13 cellular contexts compared by ENCODE assay signal in genomic region chr19:38696733-38697055, GRCh38. TPM values are rescaled to one million over a fixed set of nuclear protein-coding genes. Genes with fewer than 3 reads are reported as not detected.
A peak's percentile ranks its signal among the peaks of the same experiment; 100 is the strongest.
DNase-seq lines count a peak whose midpoint lies in the region; FAIRE-seq and TF ChIP-seq lines count a peak whose summit lies in the region.
"Had no signal": no experiment of that assay in that cellular context is flagged by ENCODE, and none has a peak within 500 bp of the region (broad histone marks: within the 10 kb centered on the region; RNA-seq: fewer than 3 reads in every experiment).

No MANE protein-coding gene starts in this region.

- FAIRE-seq in GM12891 (lab: Jason Lieb, UNC), result no peak
- FAIRE-seq: A204.1, GM12892 had no signal

- H3K4me1 ChIP-seq in duodenal mucosa (ENCODE audit: control insufficient read depth in 1 of 2, insufficient read depth in 2 of 2, low read length in 2 of 2), result peaks cover 97% of the 10 kb centered on the region in 2 donors
- peaks cover 25 to 66% of the 10 kb centered on the region in 2 experiments; a peak in 3 of 4 replicates for H3K4me1 ChIP-seq in SK-N-SH (ENCODE audit: control insufficient read depth in 1 of 2, insufficient read depth in 2 of 2, low read depth in 1 of 2, low read length in 1 of 2)

- CTCF ChIA-PET in activated CD4-positive, alpha-beta memory T cell treated with anti-CD3 and anti-CD28 coated beads, Interleukin-2, amount 10 ng/mL, durations not matched to agents 7 days and 5 days (lab: Charles Lee), result interaction anchor here (1.5 kb wide), 1 partner anchor 55 kb away, joined by 3 read pairs; no protein-coding TSS in a partner anchor
- CTCF ChIA-PET in activated CD4-positive, alpha-beta memory T cell treated with anti-CD3 and anti-CD28 coated beads for 36 hours (lab: Charles Lee), result no interaction called here
- CTCF ChIA-PET in SK-N-SH (lab: Yijun Ruan, JAX), result interaction anchor here (0.6 kb wide), 1 partner anchor 33 kb away, joined by 3 read pairs; no protein-coding TSS in a partner anchor

- H3K9me2 ChIP-seq in SK-N-SH, result no peaks in the 10 kb centered on the region

- peaks cover 66% of the 10 kb centered on the region for H3K36me3 Mint-ChIP-seq in activated CD4-positive, alpha-beta memory T cell treated with anti-CD3 and anti-CD28 coated beads, Interleukin-2, amount 10 ng/mL, durations not matched to agents 7 days and 5 days (ENCODE audit: low read depth)
- peaks cover 3% of the 10 kb centered on the region for H3K36me3 Mint-ChIP-seq in activated CD4-positive, alpha-beta memory T cell treated with anti-CD3 and anti-CD28 coated beads for 36 hours
- H3K36me3 Mint-ChIP-seq in nephron (ENCODE audit: low read depth) (peaks cover 28% of the 10 kb centered on the region), type B pancreatic cell (peaks cover 8% of the 10 kb centered on the region)
- H3K36me3 Mint-ChIP-seq: naive B cell had no signal

- no peak for TF ChIP-seq POLR2A in GM12891 (IDR thresholded peaks at IDR 0.05; ENCODE audit: low read depth, low read length)

- no peak for DNase-seq in activated CD4-positive, alpha-beta memory T cell treated with anti-CD3 and anti-CD28 coated beads, Interleukin-2, amount 10 ng/mL, durations not matched to agents 7 days and 5 days
- DNase-seq in activated CD4-positive, alpha-beta memory T cell treated with anti-CD3 and anti-CD28 coated beads for 36 hours, result no peak
- DNase-seq in type B pancreatic cell (ENCODE audit: extremely low spot score, unreplicated experiment) (no peak), GM10266 (ENCODE audit: extremely low spot score) (no peak), GM12891 (ENCODE audit: insufficient read length, low spot score) (no peak), SK-N-SH (no peak)
- DNase-seq: DMS79, Karpas-422, naive B cell had no signal

- H3F3A ChIP-seq in SK-N-SH (replicated peaks; ENCODE audit: insufficient read depth), result peaks cover 14% of the 10 kb centered on the region

- H3K9ac ChIP-seq in duodenal mucosa (ENCODE audit: low read depth in 1 of 2, low read length in 2 of 2) (peak overlapping the region; percentile 20 to 53), SK-N-SH (no peak overlapping the region)

- no peak overlapping the region for H3K4me2 ChIP-seq in SK-N-SH

- H3K27ac Mint-ChIP-seq in activated CD4-positive, alpha-beta memory T cell treated with anti-CD3 and anti-CD28 coated beads, Interleukin-2, amount 10 ng/mL, durations not matched to agents 7 days and 5 days, result peak overlapping the region; percentile 61
- H3K27ac Mint-ChIP-seq in activated CD4-positive, alpha-beta memory T cell treated with anti-CD3 and anti-CD28 coated beads for 36 hours, result no peak overlapping the region
- H3K27ac Mint-ChIP-seq in nephron, result peak overlapping the region; percentile 81 to 99 (median 90)
- peak overlapping the region; percentile 100 for H3K27ac Mint-ChIP-seq in type B pancreatic cell

- no peak for TF ChIP-seq RAD21 in SK-N-SH (IDR thresholded peaks at IDR 0.05; ENCODE audit: low read length)

- H3K9me3 ChIP-seq in duodenal mucosa (ENCODE audit: control insufficient read depth in 1 of 2, low read length in 2 of 2) (no peaks in the 10 kb centered on the region), SK-N-SH (no peaks in the 10 kb centered on the region)

- TF ChIP-seq CTCF in nephron (IDR thresholded peaks at IDR 0.05; ENCODE audit: unreplicated experiment in 3 of 3) (no peak), type B pancreatic cell (conservative IDR thresholded peaks at IDR 0.05) (no peak), GM10266 (IDR thresholded peaks at IDR 0.05; ENCODE audit: control insufficient read depth, insufficient read depth, low read depth, missing control alignments) (no peak), SK-N-SH (IDR thresholded peaks at IDR 0.05) (no peak)

- POLR2A ChIA-PET in activated CD4-positive, alpha-beta memory T cell treated with anti-CD3 and anti-CD28 coated beads, Interleukin-2, amount 10 ng/mL, durations not matched to agents 7 days and 5 days (lab: Charles Lee), result no interaction called here
- POLR2A ChIA-PET in activated CD4-positive, alpha-beta memory T cell treated with anti-CD3 and anti-CD28 coated beads for 36 hours (lab: Charles Lee), result no interaction called here
- POLR2A ChIA-PET in SK-N-SH (lab: Yijun Ruan, JAX), result no interaction called here

- no peaks in the 10 kb centered on the region for H3K9me3 Mint-ChIP-seq in activated CD4-positive, alpha-beta memory T cell treated with anti-CD3 and anti-CD28 coated beads, Interleukin-2, amount 10 ng/mL, durations not matched to agents 7 days and 5 days
- H3K9me3 Mint-ChIP-seq in activated CD4-positive, alpha-beta memory T cell treated with anti-CD3 and anti-CD28 coated beads for 36 hours, result no peaks in the 10 kb centered on the region
- H3K9me3 Mint-ChIP-seq in nephron, result no peaks in the 10 kb centered on the region
- no peaks in the 10 kb centered on the region for H3K9me3 Mint-ChIP-seq in type B pancreatic cell
- H3K9me3 Mint-ChIP-seq: naive B cell had no signal

- H3K27me3 Mint-ChIP-seq in activated CD4-positive, alpha-beta memory T cell treated with anti-CD3 and anti-CD28 coated beads, Interleukin-2, amount 10 ng/mL, durations not matched to agents 7 days and 5 days, result no peaks in the 10 kb centered on the region
- no peaks in the 10 kb centered on the region for H3K27me3 Mint-ChIP-seq in activated CD4-positive, alpha-beta memory T cell treated with anti-CD3 and anti-CD28 coated beads for 36 hours
- no peaks in the 10 kb centered on the region for H3K27me3 Mint-ChIP-seq in nephron (ENCODE audit: low read depth)
- no peaks in the 10 kb centered on the region for H3K27me3 Mint-ChIP-seq in type B pancreatic cell
- H3K27me3 Mint-ChIP-seq: naive B cell had no signal

- peaks cover 35% of the 10 kb centered on the region for H4K20me1 ChIP-seq in SK-N-SH (ENCODE audit: insufficient read depth)

- H3K4me3 ChIP-seq in duodenal mucosa (ENCODE audit: low read depth in 1 of 2, low read length in 2 of 2), result no peak overlapping the region
- no peak overlapping the region for H3K4me3 ChIP-seq in SK-N-SH (ENCODE audit: low read depth in 2 of 2, low read length in 1 of 2)

- H3K4me3 Mint-ChIP-seq in activated CD4-positive, alpha-beta memory T cell treated with anti-CD3 and anti-CD28 coated beads, Interleukin-2, amount 10 ng/mL, durations not matched to agents 7 days and 5 days, result no peak overlapping the region
- no peak overlapping the region for H3K4me3 Mint-ChIP-seq in activated CD4-positive, alpha-beta memory T cell treated with anti-CD3 and anti-CD28 coated beads for 36 hours
- H3K4me3 Mint-ChIP-seq in nephron (no peak overlapping the region), type B pancreatic cell (no peak overlapping the region)
- H3K4me3 Mint-ChIP-seq: naive B cell had no signal

- H3K27ac ChIP-seq in duodenal mucosa (ENCODE audit: low read depth, low read length) (peak overlapping the region; percentile 55), SK-N-SH (ENCODE audit: low read depth in 2 of 2, low read length in 1 of 2) (peak overlapping the region in 1 of 2 experiments; percentile 62; a peak in 1 of 4 replicates)

- 97% methylated on average over 6 of the region's 6 CpGs for WGBS in SK-N-SH (ENCODE audit: low lambda C conversion rate)

- no peaks in the 10 kb centered on the region for H3K27me3 ChIP-seq in duodenal mucosa (ENCODE audit: control insufficient read depth in 1 of 2, insufficient read depth in 2 of 2, low read length in 2 of 2)
- no peaks in the 10 kb centered on the region for H3K27me3 ChIP-seq in SK-N-SH (ENCODE audit: insufficient read depth)

- H3K36me3 ChIP-seq in duodenal mucosa (ENCODE audit: control insufficient read depth in 1 of 2, insufficient read depth in 2 of 2, low read length in 2 of 2), result peaks cover 14 to 40% of the 10 kb centered on the region in 2 donors
- peaks cover 23 to 39% of the 10 kb centered on the region in 2 experiments for H3K36me3 ChIP-seq in SK-N-SH (replicated peaks in 1 of 2; ENCODE audit: control insufficient read depth in 1 of 2, insufficient read depth in 2 of 2, low read length in 1 of 2)

- H3K4me1 Mint-ChIP-seq in activated CD4-positive, alpha-beta memory T cell treated with anti-CD3 and anti-CD28 coated beads, Interleukin-2, amount 10 ng/mL, durations not matched to agents 7 days and 5 days, result peaks cover 81% of the 10 kb centered on the region
- H3K4me1 Mint-ChIP-seq in activated CD4-positive, alpha-beta memory T cell treated with anti-CD3 and anti-CD28 coated beads for 36 hours (ENCODE audit: low read depth), result peaks cover 69% of the 10 kb centered on the region
- H3K4me1 Mint-ChIP-seq in nephron, result peaks cover 87% of the 10 kb centered on the region
- peaks cover 58% of the 10 kb centered on the region for H3K4me1 Mint-ChIP-seq in type B pancreatic cell (ENCODE audit: unreplicated experiment)

- no peak for TF ChIP-seq EP300 in SK-N-SH (IDR thresholded peaks at IDR 0.05; ENCODE audit: borderline replicate concordance in 1 of 2, low read depth in 1 of 2, low read length in 1 of 2)

- H3K79me2 ChIP-seq in SK-N-SH (ENCODE audit: insufficient read depth), result peaks cover 97% of the 10 kb centered on the region

- H2AFZ ChIP-seq in SK-N-SH (ENCODE audit: low read depth), result no peak overlapping the region

- intact Hi-C loops in activated CD4-positive, alpha-beta memory T cell treated with anti-CD3 and anti-CD28 coated beads for 36 hours (cut with micrococcal nuclease), result no loop called here

TF ChIP-seq in GM12891, 5 proteins besides CTCF, POLR2A, EP300 and RAD21 (continues in another document):
- TF ChIP-seq SPI1 (IDR thresholded peaks at IDR 0.05; ENCODE audit: low read depth, low read length) (no peak), TAF1 (IDR thresholded peaks at IDR 0.05; ENCODE audit: low read depth, low read length) (no peak)

TF ChIP-seq in SK-N-SH, 30 proteins besides CTCF, POLR2A, EP300 and RAD21 (continues in another document):
- TF ChIP-seq TAF1 (IDR thresholded peaks at IDR 0.05; ENCODE audit: borderline replicate concordance, low read depth, low read length), result no peak

RNA-seq across cellular contexts. Expression of gene CAPN12, which starts 47.6 kb away (rescaled TPM):
- total RNA-seq in activated CD4-positive, alpha-beta memory T cell treated with anti-CD3 and anti-CD28 coated beads, Interleukin-2, amount 10 ng/mL, durations not matched to agents 7 days and 5 days, result 10 to 100 TPM; 22.9 to 24.9 TPM
- 1 to 10 TPM; 7.1 to 9.0 TPM for total RNA-seq in activated CD4-positive, alpha-beta memory T cell treated with anti-CD3 and anti-CD28 coated beads for 36 hours
- total RNA-seq in type B pancreatic cell (ENCODE audit: low replicate concordance), result 3.0 and 4.5 TPM in 2 replicates
- polyA plus RNA-seq in GM12891 (2012; ENCODE audit: low read depth, missing spikeins), result 5.3 TPM
- polyA plus RNA-seq in SK-N-SH (2012; rRNA removed), result 1.7 and 3.0 TPM in 2 replicates
- 0.48 and 0.50 TPM in 2 replicates for polyA plus RNA-seq in SK-N-SH (2012; cell fraction: cytosol; rRNA removed)
- polyA plus RNA-seq in SK-N-SH (2012; cell fraction: nucleus; rRNA removed), result 14.5 and 19.0 TPM in 2 replicates

RNA-seq across cellular contexts. Expression of gene ACTN4, which starts 49.2 kb away (rescaled TPM):
- 100 to 1,000 TPM; 532 to 534 TPM for total RNA-seq in activated CD4-positive, alpha-beta memory T cell treated with anti-CD3 and anti-CD28 coated beads, Interleukin-2, amount 10 ng/mL, durations not matched to agents 7 days and 5 days
- total RNA-seq in activated CD4-positive, alpha-beta memory T cell treated with anti-CD3 and anti-CD28 coated beads for 36 hours, result 100 to 1,000 TPM; 267 to 270 TPM
- total RNA-seq in type B pancreatic cell (ENCODE audit: low replicate concordance), result 475 and 776 TPM in 2 replicates
- polyA plus RNA-seq in GM12891 (2012; ENCODE audit: low read depth, missing spikeins), result 122 TPM
- 494 and 598 TPM in 2 replicates for polyA plus RNA-seq in SK-N-SH (2012; rRNA removed)
- 222 and 365 TPM in 2 replicates for polyA plus RNA-seq in SK-N-SH (2012; cell fraction: cytosol; rRNA removed)
- polyA plus RNA-seq in SK-N-SH (2012; cell fraction: nucleus; rRNA removed), result 687 and 951 TPM in 2 replicates
